In the genomic region with DNA sequence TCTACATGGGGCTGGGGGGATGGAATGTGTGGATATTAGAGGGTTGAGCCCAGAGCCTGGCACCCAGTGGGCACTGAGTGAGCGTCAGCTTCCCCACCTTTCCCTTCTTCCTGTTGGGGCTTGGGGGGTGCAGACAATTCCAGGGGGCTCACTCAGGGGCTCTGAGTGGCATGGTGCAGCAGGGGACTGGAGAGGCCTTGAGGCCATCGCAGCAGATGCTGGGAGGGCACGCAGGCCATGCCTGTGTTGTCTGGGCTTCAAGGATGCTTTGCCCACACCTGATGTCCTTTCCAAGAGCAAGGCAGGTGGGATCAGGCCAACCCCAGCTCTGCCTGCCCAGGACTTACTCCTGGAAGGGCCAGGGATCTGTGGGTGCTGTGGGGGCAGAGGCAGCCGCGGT, we compare ENCODE assay signal across 23 cellular contexts.
"Had no signal": no experiment of that assay in that cellular context is flagged by ENCODE, and none has a peak within 500 bp of the region (broad histone marks: within the 10 kb centered on the region; RNA-seq: fewer than 3 reads in every experiment).

No MANE protein-coding gene starts in this region.

- H3K36me3 ChIP-seq: heart left ventricle, lower lobe of right lung, neutrophil, ovary, right atrium auricular region, right lobe of liver, suprapubic skin, thoracic aorta, tibial artery, upper lobe of right lung had no signal

- H3K4me1 ChIP-seq: heart left ventricle, lower lobe of right lung, right atrium auricular region, right lobe of liver, tibial artery, upper lobe of right lung had no signal

- DNase-seq: islet precursor cell; kidney glomerular epithelial cell; left cardiac atrium; lower lobe of right lung; mammary epithelial cell; mesenchymal stem cell; occipital lobe; ovary; right lobe of liver; stimulated activated CD4-positive, alpha-beta T cell treated with anti-CD3 and anti-CD28 coated beads, Interleukin-12 subunit alpha, Interleukin-12 subunit beta, amount 100 ng/mL, for 4 hours; stimulated activated CD4-positive, alpha-beta T cell treated with anti-CD3 and anti-CD28 coated beads, Interleukin-15, amount 100 ng/mL, for 24 hours; stimulated activated CD4-positive, alpha-beta T cell treated with anti-CD3 and anti-CD28 coated beads, Interleukin-2, amount 100 ng/mL, for 24 hours; stimulated activated CD4-positive, alpha-beta T cell treated with anti-CD3 and anti-CD28 coated beads, Interleukin-4, amount 100 ng/mL, for 1 hour; stimulated activated naive B cell treated with anti-CD40 and anti-IgM and Interleukin-4, amounts not matched to agents 10 μg/mL and 1 μg/mL and 100 μg/mL, for 72 hours; tibial artery; upper lobe of right lung had no signal

- H3K27me3 ChIP-seq: ovary, right atrium auricular region, right lobe of liver had no signal

- H3K4me3 ChIP-seq: heart left ventricle, lower lobe of right lung, ovary, right atrium auricular region, right lobe of liver, skin epidermis, suprapubic skin, thoracic aorta, tibial artery, upper lobe of right lung had no signal

- H3K27ac ChIP-seq: heart left ventricle, lower lobe of right lung, neutrophil, ovary, right atrium auricular region, right lobe of liver, skin epidermis, suprapubic skin, thoracic aorta, tibial artery, upper lobe of right lung had no signal

- H3K9me3 ChIP-seq: heart left ventricle, lower lobe of right lung, neutrophil, ovary, right atrium auricular region, right lobe of liver, suprapubic skin, thoracic aorta, tibial artery, upper lobe of right lung had no signal

- ATAC-seq: naive thymus-derived CD8-positive, alpha-beta T cell; stimulated activated naive B cell treated with anti-CD40 and anti-IgM and Interleukin-4, amounts not matched to agents 10 μg/mL and 1 μg/mL and 100 μg/mL, for 72 hours had no signal
